ENCODE assay signal across 1 cellular context in the genomic region with DNA sequence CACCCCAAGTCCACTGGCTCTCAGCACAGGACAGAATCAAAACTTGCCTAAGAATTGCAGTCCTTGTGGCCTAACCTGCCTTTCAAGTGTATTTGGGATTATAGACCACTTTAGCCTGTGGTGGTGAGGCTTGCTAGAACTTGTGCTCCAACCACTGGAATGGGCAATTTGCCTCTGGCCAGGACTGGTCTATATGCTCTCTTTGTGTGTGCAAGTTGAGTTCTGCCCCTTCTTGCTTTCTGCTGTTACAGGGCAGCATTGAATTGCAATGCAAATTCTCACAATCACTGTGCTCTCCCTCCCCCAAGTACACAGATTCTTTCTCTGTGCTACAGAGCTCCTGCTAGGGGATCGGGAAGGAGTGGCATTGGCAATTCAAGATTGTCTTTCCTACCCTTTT.
TF ChIP-seq lines count a peak whose summit lies in the region.

No MANE protein-coding gene starts in this region.

TF ChIP-seq in GM23338, 12 proteins besides CTCF, POLR2A, EP300 and RAD21 (continued from another document):
- TF ChIP-seq, protein P1, sequence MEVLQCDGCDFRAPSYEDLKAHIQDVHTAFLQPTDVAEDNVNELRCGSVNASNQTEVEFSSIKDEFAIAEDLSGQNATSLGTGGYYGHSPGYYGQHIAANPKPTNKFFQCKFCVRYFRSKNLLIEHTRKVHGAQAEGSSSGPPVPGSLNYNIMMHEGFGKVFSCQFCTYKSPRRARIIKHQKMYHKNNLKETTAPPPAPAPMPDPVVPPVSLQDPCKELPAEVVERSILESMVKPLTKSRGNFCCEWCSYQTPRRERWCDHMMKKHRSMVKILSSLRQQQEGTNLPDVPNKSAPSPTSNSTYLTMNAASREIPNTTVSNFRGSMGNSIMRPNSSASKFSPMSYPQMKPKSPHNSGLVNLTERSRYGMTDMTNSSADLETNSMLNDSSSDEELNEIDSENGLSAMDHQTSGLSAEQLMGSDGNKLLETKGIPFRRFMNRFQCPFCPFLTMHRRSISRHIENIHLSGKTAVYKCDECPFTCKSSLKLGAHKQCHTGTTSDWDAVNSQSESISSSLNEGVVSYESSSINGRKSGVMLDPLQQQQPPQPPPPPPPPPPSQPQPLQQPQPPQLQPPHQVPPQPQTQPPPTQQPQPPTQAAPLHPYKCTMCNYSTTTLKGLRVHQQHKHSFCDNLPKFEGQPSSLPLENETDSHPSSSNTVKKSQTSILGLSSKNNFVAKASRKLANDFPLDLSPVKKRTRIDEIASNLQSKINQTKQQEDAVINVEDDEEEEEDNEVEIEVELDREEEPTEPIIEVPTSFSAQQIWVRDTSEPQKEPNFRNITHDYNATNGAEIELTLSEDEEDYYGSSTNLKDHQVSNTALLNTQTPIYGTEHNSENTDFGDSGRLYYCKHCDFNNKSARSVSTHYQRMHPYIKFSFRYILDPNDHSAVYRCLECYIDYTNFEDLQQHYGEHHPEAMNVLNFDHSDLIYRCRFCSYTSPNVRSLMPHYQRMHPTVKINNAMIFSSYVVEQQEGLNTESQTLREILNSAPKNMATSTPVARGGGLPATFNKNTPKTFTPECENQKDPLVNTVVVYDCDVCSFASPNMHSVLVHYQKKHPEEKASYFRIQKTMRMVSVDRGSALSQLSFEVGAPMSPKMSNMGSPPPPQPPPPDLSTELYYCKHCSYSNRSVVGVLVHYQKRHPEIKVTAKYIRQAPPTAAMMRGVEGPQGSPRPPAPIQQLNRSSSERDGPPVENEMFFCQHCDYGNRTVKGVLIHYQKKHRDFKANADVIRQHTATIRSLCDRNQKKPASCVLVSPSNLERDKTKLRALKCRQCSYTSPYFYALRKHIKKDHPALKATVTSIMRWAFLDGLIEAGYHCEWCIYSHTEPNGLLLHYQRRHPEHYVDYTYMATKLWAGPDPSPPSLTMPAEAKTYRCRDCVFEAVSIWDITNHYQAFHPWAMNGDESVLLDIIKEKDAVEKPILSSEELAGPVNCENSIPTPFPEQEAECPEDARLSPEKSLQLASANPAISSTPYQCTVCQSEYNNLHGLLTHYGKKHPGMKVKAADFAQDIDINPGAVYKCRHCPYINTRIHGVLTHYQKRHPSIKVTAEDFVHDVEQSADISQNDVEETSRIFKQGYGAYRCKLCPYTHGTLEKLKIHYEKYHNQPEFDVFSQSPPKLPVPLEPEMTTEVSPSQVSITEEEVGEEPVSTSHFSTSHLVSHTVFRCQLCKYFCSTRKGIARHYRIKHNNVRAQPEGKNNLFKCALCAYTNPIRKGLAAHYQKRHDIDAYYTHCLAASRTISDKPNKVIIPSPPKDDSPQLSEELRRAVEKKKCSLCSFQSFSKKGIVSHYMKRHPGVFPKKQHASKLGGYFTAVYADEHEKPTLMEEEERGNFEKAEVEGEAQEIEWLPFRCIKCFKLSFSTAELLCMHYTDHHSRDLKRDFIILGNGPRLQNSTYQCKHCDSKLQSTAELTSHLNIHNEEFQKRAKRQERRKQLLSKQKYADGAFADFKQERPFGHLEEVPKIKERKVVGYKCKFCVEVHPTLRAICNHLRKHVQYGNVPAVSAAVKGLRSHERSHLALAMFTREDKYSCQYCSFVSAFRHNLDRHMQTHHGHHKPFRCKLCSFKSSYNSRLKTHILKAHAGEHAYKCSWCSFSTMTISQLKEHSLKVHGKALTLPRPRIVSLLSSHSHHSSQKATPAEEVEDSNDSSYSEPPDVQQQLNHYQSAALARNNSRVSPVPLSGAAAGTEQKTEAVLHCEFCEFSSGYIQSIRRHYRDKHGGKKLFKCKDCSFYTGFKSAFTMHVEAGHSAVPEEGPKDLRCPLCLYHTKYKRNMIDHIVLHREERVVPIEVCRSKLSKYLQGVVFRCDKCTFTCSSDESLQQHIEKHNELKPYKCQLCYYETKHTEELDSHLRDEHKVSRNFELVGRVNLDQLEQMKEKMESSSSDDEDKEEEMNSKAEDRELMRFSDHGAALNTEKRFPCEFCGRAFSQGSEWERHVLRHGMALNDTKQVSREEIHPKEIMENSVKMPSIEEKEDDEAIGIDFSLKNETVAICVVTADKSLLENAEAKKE (CRISPR knock-in tag; IDR thresholded peaks at IDR 0.05): no peak
- TF ChIP-seq STAT1 (IDR thresholded peaks at IDR 0.05; ENCODE audit: unreplicated experiment): no peak
- no peak for TF ChIP-seq NANOG (IDR thresholded peaks at IDR 0.05; ENCODE audit: borderline replicate concordance)
- TF ChIP-seq, protein P2, sequence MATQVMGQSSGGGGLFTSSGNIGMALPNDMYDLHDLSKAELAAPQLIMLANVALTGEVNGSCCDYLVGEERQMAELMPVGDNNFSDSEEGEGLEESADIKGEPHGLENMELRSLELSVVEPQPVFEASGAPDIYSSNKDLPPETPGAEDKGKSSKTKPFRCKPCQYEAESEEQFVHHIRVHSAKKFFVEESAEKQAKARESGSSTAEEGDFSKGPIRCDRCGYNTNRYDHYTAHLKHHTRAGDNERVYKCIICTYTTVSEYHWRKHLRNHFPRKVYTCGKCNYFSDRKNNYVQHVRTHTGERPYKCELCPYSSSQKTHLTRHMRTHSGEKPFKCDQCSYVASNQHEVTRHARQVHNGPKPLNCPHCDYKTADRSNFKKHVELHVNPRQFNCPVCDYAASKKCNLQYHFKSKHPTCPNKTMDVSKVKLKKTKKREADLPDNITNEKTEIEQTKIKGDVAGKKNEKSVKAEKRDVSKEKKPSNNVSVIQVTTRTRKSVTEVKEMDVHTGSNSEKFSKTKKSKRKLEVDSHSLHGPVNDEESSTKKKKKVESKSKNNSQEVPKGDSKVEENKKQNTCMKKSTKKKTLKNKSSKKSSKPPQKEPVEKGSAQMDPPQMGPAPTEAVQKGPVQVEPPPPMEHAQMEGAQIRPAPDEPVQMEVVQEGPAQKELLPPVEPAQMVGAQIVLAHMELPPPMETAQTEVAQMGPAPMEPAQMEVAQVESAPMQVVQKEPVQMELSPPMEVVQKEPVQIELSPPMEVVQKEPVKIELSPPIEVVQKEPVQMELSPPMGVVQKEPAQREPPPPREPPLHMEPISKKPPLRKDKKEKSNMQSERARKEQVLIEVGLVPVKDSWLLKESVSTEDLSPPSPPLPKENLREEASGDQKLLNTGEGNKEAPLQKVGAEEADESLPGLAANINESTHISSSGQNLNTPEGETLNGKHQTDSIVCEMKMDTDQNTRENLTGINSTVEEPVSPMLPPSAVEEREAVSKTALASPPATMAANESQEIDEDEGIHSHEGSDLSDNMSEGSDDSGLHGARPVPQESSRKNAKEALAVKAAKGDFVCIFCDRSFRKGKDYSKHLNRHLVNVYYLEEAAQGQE (IDR thresholded peaks at IDR 0.05; ENCODE audit: unreplicated experiment): no peak
- TF ChIP-seq ZNF331 (CRISPR knock-in tag; IDR thresholded peaks at IDR 0.05; ENCODE audit: low read depth): no peak
- TF ChIP-seq EZH2phosphoT487 (IDR thresholded peaks at IDR 0.05; ENCODE audit: unreplicated experiment): no peak
- TF ChIP-seq CREB1 (CRISPR knock-in tag; IDR thresholded peaks at IDR 0.05; ENCODE audit: low read depth): no peak
- no peak for TF ChIP-seq POLR2AphosphoS5 (IDR thresholded peaks at IDR 0.05; ENCODE audit: low read depth)
- no peak for TF ChIP-seq ZNF114 (CRISPR knock-in tag; IDR thresholded peaks at IDR 0.05)
- TF ChIP-seq EZH2 (IDR thresholded peaks at IDR 0.05; ENCODE audit: low read depth, unreplicated experiment): no peak
- TF ChIP-seq, protein P3, sequence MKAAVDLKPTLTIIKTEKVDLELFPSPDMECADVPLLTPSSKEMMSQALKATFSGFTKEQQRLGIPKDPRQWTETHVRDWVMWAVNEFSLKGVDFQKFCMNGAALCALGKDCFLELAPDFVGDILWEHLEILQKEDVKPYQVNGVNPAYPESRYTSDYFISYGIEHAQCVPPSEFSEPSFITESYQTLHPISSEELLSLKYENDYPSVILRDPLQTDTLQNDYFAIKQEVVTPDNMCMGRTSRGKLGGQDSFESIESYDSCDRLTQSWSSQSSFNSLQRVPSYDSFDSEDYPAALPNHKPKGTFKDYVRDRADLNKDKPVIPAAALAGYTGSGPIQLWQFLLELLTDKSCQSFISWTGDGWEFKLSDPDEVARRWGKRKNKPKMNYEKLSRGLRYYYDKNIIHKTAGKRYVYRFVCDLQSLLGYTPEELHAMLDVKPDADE (IDR thresholded peaks at IDR 0.05): no peak
